ENCODE assay signal across 20 cellular contexts in genomic region chr16:70151941-70152509, GRCh38. TPM values are rescaled to one million over a fixed set of nuclear protein-coding genes. Genes with fewer than 3 reads are reported as not detected.
A peak's percentile ranks its signal among the peaks of the same experiment; 100 is the strongest.
DNase-seq lines count a peak whose midpoint lies in the region; ATAC-seq, FAIRE-seq and TF ChIP-seq lines count a peak whose summit lies in the region.
"Had no signal": no experiment of that assay in that cellular context is flagged by ENCODE, and none has a peak within 500 bp of the region (broad histone marks: within the 10 kb centered on the region; RNA-seq: fewer than 3 reads in every experiment).

No MANE protein-coding gene starts in this region.

- WGBS in HepG2 (ENCODE audit: low lambda C conversion rate): 71% methylated on average over 17 of the region's 17 CpGs
- WGBS in thyroid gland, 2 donors: 84 to 92% methylated on average over 17 of the region's 17 CpGs
- WGBS in mesendoderm (ENCODE audit: extremely low coverage, insufficient coverage, low lambda C conversion rate): no CpG with 5 or more reads among the region's 17 CpGs

- H3K4ac ChIP-seq in mesendoderm (ENCODE audit: low read depth, low read length): no peak overlapping the region

- no peak overlapping the region for H4K5ac ChIP-seq in mesendoderm (ENCODE audit: low read length)

- intact Hi-C loops in HepG2 (cut with micrococcal nuclease; ENCODE audit: unreplicated experiment): loop anchor here (2.0 to 10.0 kb wide), 3 partner anchors 33 to 100 kb away; partner anchors contain the start of gene EXOSC6
- intact Hi-C loops in thyroid gland (cut with DNase I): no loop called here
- intact Hi-C loops in upper lobe of right lung (cut with DNase I): no loop called here

- H3K18ac ChIP-seq in mesendoderm (ENCODE audit: low read length): no peak overlapping the region

- TF ChIP-seq CTCF in VCaP (conservative IDR thresholded peaks at IDR 0.05) (no peak), HepG2 (CRISPR knock-in tag; IDR thresholded peaks at IDR 0.05) (no peak), thyroid gland (IDR thresholded peaks at IDR 0.05) (no peak), upper lobe of right lung (IDR thresholded peaks at IDR 0.05) (no peak)

- peak overlapping the region; percentile 68 for H3K9ac ChIP-seq in HepG2 (ENCODE audit: insufficient read depth, low read depth, low read length)
- H3K9ac ChIP-seq in mesendoderm (ENCODE audit: low read length): no peak overlapping the region

- no TSS peak for BruUV-seq in HepG2 (replicated peaks; lab: Mats Ljungman, UMichigan)

- H3K23ac ChIP-seq in mesendoderm (ENCODE audit: low read length): no peak overlapping the region

- CTCF ChIA-PET in HepG2 (lab: Yijun Ruan, JAX; ENCODE audit: low intra/inter-chr PET ratio, low total read pairs): no interaction called here

- H2BK120ac ChIP-seq in mesendoderm (ENCODE audit: low read depth, low read length): no peak overlapping the region

- H3K79me1 ChIP-seq in mesendoderm (ENCODE audit: low read length): no peaks in the 10 kb centered on the region

- H3K4me1 ChIP-seq in HepG2 (ENCODE audit: insufficient read depth, low read length): peaks cover 37% of the 10 kb centered on the region
- H3K4me1 ChIP-seq in thyroid gland: peaks cover 6 to 11% of the 10 kb centered on the region in 2 donors
- H3K4me1 ChIP-seq in mesendoderm (ENCODE audit: control insufficient read depth, low read depth, low read length): no peaks in the 10 kb centered on the region
- H3K4me1 ChIP-seq in upper lobe of right lung: no peaks in the 10 kb centered on the region
- H3K4me1 ChIP-seq: tibial artery had no signal

- H3K27ac ChIP-seq in VCaP (peak overlapping the region; percentile 31), HepG2 (ENCODE audit: extremely low read length, insufficient read depth, low read length) (peak overlapping the region; percentile 84), thyroid gland (peak overlapping the region in 2 of 3 donors; percentile 42 to 73), mesendoderm (ENCODE audit: low read depth, low read length) (no peak overlapping the region), upper lobe of right lung (no peak overlapping the region)
- H3K27ac ChIP-seq: A549, tibial artery had no signal

- no peak overlapping the region for H3K56ac ChIP-seq in mesendoderm (ENCODE audit: low read length)

- POLR2A ChIA-PET in HepG2 (lab: Yijun Ruan, JAX): interaction anchor here (1.2 to 2.9 kb wide), 7 partner anchors 10 to 148 kb away, joined by 3 to 17 read pairs (median 7); partner anchors contain the start of genes AARS1, DDX19B, EXOSC6 and PDPR

- no peak overlapping the region for H2BK5ac ChIP-seq in mesendoderm (ENCODE audit: low read length)

- peak; percentile 5; the same call in 1 of the 3 replicates for ATAC-seq in HepG2
- ATAC-seq in upper lobe of right lung: no peak
- ATAC-seq: A549; naive thymus-derived CD4-positive, alpha-beta T cell had no signal

- H3K36me3 ChIP-seq in HepG2 (replicated peaks in 1 of 2; ENCODE audit: control insufficient read depth in 1 of 2, insufficient read depth in 2 of 2, low read length in 2 of 2) (peaks cover 10 to 46% of the 10 kb centered on the region in 2 experiments), thyroid gland (peaks cover 73 to 80% of the 10 kb centered on the region in 2 donors), mesendoderm (ENCODE audit: control insufficient read depth, insufficient read depth, low read length) (peaks cover 8% of the 10 kb centered on the region), upper lobe of right lung (peaks cover 93% of the 10 kb centered on the region)

- H3K4me2 ChIP-seq in HepG2 (ENCODE audit: low read depth, low read length): peak overlapping the region; percentile 84
- no peak overlapping the region for H3K4me2 ChIP-seq in mesendoderm (ENCODE audit: low read length)
- H3K4me2 ChIP-seq: A549 had no signal

- H2AFZ ChIP-seq in HepG2 (ENCODE audit: low read length): no peak overlapping the region

- H3K79me2 ChIP-seq in HepG2 (ENCODE audit: insufficient read depth, low read length) (no peaks in the 10 kb centered on the region), mesendoderm (ENCODE audit: control insufficient read depth, insufficient read depth, low read length) (no peaks in the 10 kb centered on the region)

- no peak for FAIRE-seq in HepG2 (lab: Jason Lieb, UNC)
- FAIRE-seq: A549, endometrium had no signal

- DNase-seq in NCI-H2196 (lab: John Stamatoyannopoulos, UW; ENCODE audit: unreplicated experiment) (peak; percentile 60), NCI-H2196 treated with DMSO at 0.1 percent for 48 hours (lab: John Stamatoyannopoulos, UW; ENCODE audit: unreplicated experiment) (no peak), HepG2 (ENCODE audit: low spot score) (no peak), thyroid gland (peak in 1 of 2 donors; percentile 41), mesendoderm (no peak), upper lobe of right lung (no peak)
- DNase-seq in activated CD8-positive, alpha-beta memory T cell treated with anti-CD3 and anti-CD28 coated beads, Interleukin-2, amount 50 U/mL, for 48 hours: no peak
- DNase-seq: activated CD4-positive, alpha-beta T cell treated with anti-CD3 and anti-CD28 coated beads for 4 hours; activated CD8-positive, alpha-beta memory T cell treated with anti-CD3 and anti-CD28 coated beads, Interleukin-2, amount 50 U/mL, for 4 hours; CD4-positive, CD25-positive, alpha-beta regulatory T cell; foreskin fibroblast; naive thymus-derived CD4-positive, alpha-beta T cell; NCI-H146; SIG-M5; T1000; tibial artery had no signal

- H4K20me1 ChIP-seq in HepG2 (ENCODE audit: insufficient read depth, low read length): no peaks in the 10 kb centered on the region

- TF ChIP-seq EP300 in HepG2 (IDR thresholded peaks at IDR 0.05; ENCODE audit: low read depth in 2 of 2, low read length in 2 of 2): no peak
- no peak for TF ChIP-seq EP300 in HepG2 (CRISPR knock-in tag; IDR thresholded peaks at IDR 0.05; ENCODE audit: borderline replicate concordance)

- no peaks in the 10 kb centered on the region for H3K9me3 ChIP-seq in HepG2 (ENCODE audit: low read length)
- H3K9me3 ChIP-seq in thyroid gland: no peaks in the 10 kb centered on the region
- H3K9me3 ChIP-seq in upper lobe of right lung: no peaks in the 10 kb centered on the region
- H3K9me3 ChIP-seq: A549, tibial artery had no signal

- no peak overlapping the region for H4K8ac ChIP-seq in mesendoderm (ENCODE audit: low read depth, low read length)

- H3K4me3 ChIP-seq in HepG2 (replicated peaks in 1 of 3; ENCODE audit: insufficient read depth in 1 of 3, low read depth in 2 of 3, low read length in 3 of 3) (peak overlapping the region in 1 of 3 experiments; percentile 57; a peak in 1 of 6 replicates), thyroid gland (replicated peaks in 1 of 3) (no peak overlapping the region), mesendoderm (ENCODE audit: low read length) (no peak overlapping the region), upper lobe of right lung (no peak overlapping the region)
- H3K4me3 ChIP-seq: A549, tibial artery had no signal

- H2AK5ac ChIP-seq in mesendoderm (ENCODE audit: low read length): no peak overlapping the region

- TF ChIP-seq RAD21 in HepG2 (CRISPR knock-in tag; IDR thresholded peaks at IDR 0.05): no peak

- H3K27me3 ChIP-seq in HepG2 (ENCODE audit: control insufficient read depth in 1 of 2, insufficient read depth in 2 of 2, low read length in 2 of 2): no peaks in the 10 kb centered on the region
- H3K27me3 ChIP-seq in thyroid gland: no peaks in the 10 kb centered on the region
- no peaks in the 10 kb centered on the region for H3K27me3 ChIP-seq in mesendoderm (ENCODE audit: insufficient read depth, low read length, poor library complexity)
- H3K27me3 ChIP-seq in upper lobe of right lung: no peaks in the 10 kb centered on the region
- H3K27me3 ChIP-seq: tibial artery had no signal

- in situ Hi-C loops in HepG2 (cut with HindIII; ENCODE audit: extremely low pct_ligation_motif_present, low pct_unique_long_range_greater_than_20kb): no loop called here

- no peak overlapping the region for H2BK15ac ChIP-seq in mesendoderm (replicated peaks; ENCODE audit: low read depth)

- TF ChIP-seq POLR2A in HepG2 (IDR thresholded peaks at IDR 0.05; ENCODE audit: insufficient read depth in 1 of 2, low read depth in 2 of 2, low read length in 2 of 2): no peak
- no peak for TF ChIP-seq POLR2A in thyroid gland (IDR thresholded peaks at IDR 0.05)

RNA-seq across cellular contexts. Expression of gene CLEC18C, which starts 21.6 kb away (rescaled TPM):
- total RNA-seq in HepG2 (2016; rRNA removed; fragmentation: Illumina TruSeq; extraction: Trizol): 0.13 and 0.15 TPM in 2 replicates
- not detected in 2 replicates for total RNA-seq in HepG2 (2016; cell fraction: cytosol; rRNA removed; fragmentation: Illumina TruSeq; extraction: Trizol; ENCODE audit: low read depth)
- not detected in 2 replicates for total RNA-seq in HepG2 (2016; cell fraction: insoluble cytoplasmic fraction; rRNA removed; fragmentation: Illumina TruSeq; extraction: Trizol)
- not detected in 2 replicates for total RNA-seq in HepG2 (2016; cell fraction: membrane; rRNA removed; fragmentation: Illumina TruSeq; extraction: Trizol)
- total RNA-seq in HepG2 (2016; cell fraction: nucleus; rRNA removed; fragmentation: Illumina TruSeq; extraction: Trizol): 0.66 TPM in 1 of 2 replicates, not detected in the other
- 0.29 and 0.50 TPM in 2 replicates for polyA plus RNA-seq in HepG2 (2011; rRNA removed)
- polyA plus RNA-seq in HepG2 (2011; cell fraction: cytosol; rRNA removed): 0.13 and 0.29 TPM in 2 replicates
- polyA plus RNA-seq in HepG2 (2011; cell fraction: nucleus; rRNA removed): 2.9 and 3.6 TPM in 2 replicates
- polyA plus RNA-seq in HepG2 (2012): 0.28 and 0.29 TPM in 2 replicates
- polyA plus RNA-seq in HepG2 (2016; cell fraction: cytosol; fragmentation: Illumina TruSeq; extraction: Trizol; ENCODE audit: low read depth): not detected in 2 replicates
- polyA plus RNA-seq in HepG2 (2016; cell fraction: insoluble cytoplasmic fraction; fragmentation: Illumina TruSeq; extraction: Trizol; ENCODE audit: low read depth): not detected in 2 replicates
- not detected in 2 replicates for polyA plus RNA-seq in HepG2 (2016; cell fraction: membrane; fragmentation: Illumina TruSeq; extraction: Trizol; ENCODE audit: low read depth)
- polyA plus RNA-seq in HepG2 (2016; cell fraction: nucleus; fragmentation: Illumina TruSeq; extraction: Trizol; ENCODE audit: insufficient read depth, low read depth): 0.59 TPM in 1 of 2 replicates, not detected in the other
- 0.37 and 2.3 TPM in 2 replicates for polyA minus RNA-seq in HepG2 (2011; rRNA and poly(A)+ RNA removed; ENCODE audit: low replicate concordance)
- not detected in 2 replicates for polyA minus RNA-seq in HepG2 (2011; cell fraction: cytosol; rRNA and poly(A)+ RNA removed)
- 1.2 and 3.0 TPM in 2 replicates for polyA minus RNA-seq in HepG2 (2011; cell fraction: nucleus; rRNA and poly(A)+ RNA removed)
- total RNA-seq in thyroid gland: under 1 TPM in 2 of 4 donors, not detected in 2; 0.22 to 0.81 TPM
- 0.08 TPM for polyA plus RNA-seq in mesendoderm (2013, experiment 1 of 2)
- not detected for polyA plus RNA-seq in mesendoderm (2013, experiment 2 of 2)
- total RNA-seq in upper lobe of right lung: not detected
- total RNA-seq: HT1080 had no signal
- polyA plus RNA-seq: naive thymus-derived CD4-positive, alpha-beta T cell had no signal

RNA-seq across cellular contexts. Expression of gene PDPR, which starts 37.9 kb away (rescaled TPM):
- total RNA-seq in HepG2 (2016; rRNA removed; fragmentation: Illumina TruSeq; extraction: Trizol) (7.2 and 19.5 TPM in 2 replicates), thyroid gland (10 to 100 TPM; 22.6 to 41.9 (median 29.7) TPM), upper lobe of right lung (20.3 TPM)
- total RNA-seq in HepG2 (2016; cell fraction: cytosol; rRNA removed; fragmentation: Illumina TruSeq; extraction: Trizol; ENCODE audit: low read depth): 4.1 and 4.7 TPM in 2 replicates
- 6.8 and 18.8 TPM in 2 replicates for total RNA-seq in HepG2 (2016; cell fraction: insoluble cytoplasmic fraction; rRNA removed; fragmentation: Illumina TruSeq; extraction: Trizol)
- 3.9 TPM in 2 replicates for total RNA-seq in HepG2 (2016; cell fraction: membrane; rRNA removed; fragmentation: Illumina TruSeq; extraction: Trizol)
- 25.7 and 29.8 TPM in 2 replicates for total RNA-seq in HepG2 (2016; cell fraction: nucleus; rRNA removed; fragmentation: Illumina TruSeq; extraction: Trizol)
- polyA plus RNA-seq in HepG2 (2011; rRNA removed): 29.9 and 30.6 TPM in 2 replicates
- polyA plus RNA-seq in HepG2 (2011; cell fraction: cytosol; rRNA removed): 18.1 and 18.9 TPM in 2 replicates
- polyA plus RNA-seq in HepG2 (2011; cell fraction: nucleus; rRNA removed): 46.6 and 49.7 TPM in 2 replicates
- 17.6 and 18.4 TPM in 2 replicates for polyA plus RNA-seq in HepG2 (2012)
- polyA plus RNA-seq in HepG2 (2016; cell fraction: cytosol; fragmentation: Illumina TruSeq; extraction: Trizol; ENCODE audit: low read depth): 0.85 and 0.92 TPM in 2 replicates
- 5.4 and 6.4 TPM in 2 replicates for polyA plus RNA-seq in HepG2 (2016; cell fraction: insoluble cytoplasmic fraction; fragmentation: Illumina TruSeq; extraction: Trizol; ENCODE audit: low read depth)
- polyA plus RNA-seq in HepG2 (2016; cell fraction: membrane; fragmentation: Illumina TruSeq; extraction: Trizol; ENCODE audit: low read depth): 1.9 TPM in 2 replicates
- 41.4 and 43.2 TPM in 2 replicates for polyA plus RNA-seq in HepG2 (2016; cell fraction: nucleus; fragmentation: Illumina TruSeq; extraction: Trizol; ENCODE audit: insufficient read depth, low read depth)
- polyA minus RNA-seq in HepG2 (2011; rRNA and poly(A)+ RNA removed; ENCODE audit: low replicate concordance): 61.1 and 96.4 TPM in 2 replicates
- polyA minus RNA-seq in HepG2 (2011; cell fraction: cytosol; rRNA and poly(A)+ RNA removed): 25.1 and 32.3 TPM in 2 replicates
- polyA minus RNA-seq in HepG2 (2011; cell fraction: nucleus; rRNA and poly(A)+ RNA removed): 50.5 and 53.6 TPM in 2 replicates
- 17.7 TPM for polyA plus RNA-seq in mesendoderm (2013, experiment 1 of 2)
- 17.3 TPM for polyA plus RNA-seq in mesendoderm (2013, experiment 2 of 2)

Comparison
In these comparisons a context has a peak if more than half of its experiments do, and no peak if none do; other contexts are left out.
1. H3K27ac ChIP-seq: peak in VCaP (single experiment), HepG2 (single experiment) and thyroid gland (2 of 3); none in mesendoderm (single experiment) and upper lobe of right lung (single experiment).